In the genomic region with DNA sequence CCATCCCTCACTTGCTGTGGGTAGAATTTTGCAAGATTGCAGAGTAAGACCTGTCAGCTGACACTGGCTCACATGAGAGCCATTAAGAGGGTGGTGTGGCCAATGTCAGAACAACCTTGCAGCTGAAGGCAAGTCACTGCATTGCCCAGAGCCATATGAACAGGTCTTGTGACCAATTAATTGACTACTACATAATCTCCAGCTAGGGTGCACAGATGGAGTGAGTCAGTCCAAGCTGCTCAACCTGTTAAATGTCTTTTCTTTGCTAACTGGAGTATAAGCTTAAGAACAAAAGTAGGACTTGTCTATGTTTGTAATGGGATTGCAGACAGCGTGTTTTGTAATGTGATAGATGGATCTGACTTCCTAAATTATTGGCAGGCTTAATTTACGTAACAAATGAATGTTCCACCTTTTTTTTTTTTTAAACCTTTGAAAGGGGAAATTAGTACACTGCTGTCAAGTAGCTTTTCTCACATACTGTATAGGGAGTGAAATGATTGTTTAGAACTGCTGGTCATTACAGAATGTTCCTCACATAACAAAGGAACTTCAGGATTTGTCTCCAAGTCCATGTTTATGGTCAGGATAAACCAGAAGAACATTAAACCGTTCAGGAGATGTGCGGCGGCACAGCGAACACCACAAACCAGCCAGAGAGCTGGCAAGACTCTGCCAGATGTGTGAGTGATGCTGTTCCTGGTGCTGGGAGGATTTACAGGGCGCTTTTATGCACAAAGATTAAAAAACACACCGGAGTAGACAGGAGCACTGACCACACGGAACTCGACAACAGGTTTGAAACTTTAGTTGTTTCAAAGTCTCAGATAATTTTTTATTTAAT, we compare ENCODE assay signal across 10 cellular contexts. TPM values are rescaled to one million over a fixed set of nuclear protein-coding genes. Genes with fewer than 3 reads are reported as not detected.
A peak's percentile ranks its signal among the peaks of the same experiment; 100 is the strongest.
DNase-seq lines count a peak whose midpoint lies in the region; ATAC-seq and TF ChIP-seq lines count a peak whose summit lies in the region.
"Had no signal": no experiment of that assay in that cellular context is flagged by ENCODE, and none has a peak within 500 bp of the region (broad histone marks: within the 10 kb centered on the region; RNA-seq: fewer than 3 reads in every experiment).

No MANE protein-coding gene starts in this region.

- no peaks in the 10 kb centered on the region for H3K27me3 Mint-ChIP-seq in T-helper 2 cell treated with Interferon-gamma antibody and Interleukin-4, amounts not matched to agents 5 μg/mL and 100 μg/mL, for 36 hours (ENCODE audit: low read depth)
- H3K27me3 Mint-ChIP-seq: T-helper 17 cell had no signal

- peaks cover 58% of the 10 kb centered on the region for H3K4me1 Mint-ChIP-seq in T-helper 2 cell treated with Interferon-gamma antibody and Interleukin-4, amounts not matched to agents 5 μg/mL and 100 μg/mL, for 36 hours (ENCODE audit: low read depth)

- H3K4me1 ChIP-seq in BE2C, result peaks cover 7% of the 10 kb centered on the region
- peaks cover 54% of the 10 kb centered on the region for H3K4me1 ChIP-seq in body of pancreas

- ATAC-seq in body of pancreas (peak; percentile 19), GM18858 (IDR thresholded peaks at IDR 0.05; ENCODE audit: unreplicated experiment) (no peak)
- ATAC-seq: T-helper 17 cell had no signal

- H3K9me3 Mint-ChIP-seq in T-helper 2 cell treated with Interferon-gamma antibody and Interleukin-4, amounts not matched to agents 5 μg/mL and 100 μg/mL, for 36 hours, result no peaks in the 10 kb centered on the region

- WGBS in body of pancreas, 2 donors, result 75 to 88% methylated on average over 10 of the region's 10 CpGs
- WGBS in lower leg skin, 2 donors, result 63 to 73% methylated on average over 10 of the region's 10 CpGs

- peak overlapping the region in 1 of 4 donors; percentile 24 for H3K27ac ChIP-seq in body of pancreas

- H3K4me3 ChIP-seq in BE2C (ENCODE audit: low read depth, low read length) (peak overlapping the region; percentile 41), body of pancreas (no peak overlapping the region), lower leg skin (ENCODE audit: low read depth, poor library complexity, severe bottlenecking) (no peak overlapping the region)

- H3K27ac Mint-ChIP-seq in T-helper 2 cell treated with Interferon-gamma antibody and Interleukin-4, amounts not matched to agents 5 μg/mL and 100 μg/mL, for 36 hours, result no peak overlapping the region
- H3K27ac Mint-ChIP-seq: T-helper 17 cell had no signal

- H3K36me3 ChIP-seq in BE2C, result no peaks in the 10 kb centered on the region
- H3K36me3 ChIP-seq in body of pancreas (replicated peaks in 1 of 2; ENCODE audit: insufficient read depth in 1 of 2, low read depth in 2 of 2), result no peaks in the 10 kb centered on the region

- H3K36me3 Mint-ChIP-seq in T-helper 2 cell treated with Interferon-gamma antibody and Interleukin-4, amounts not matched to agents 5 μg/mL and 100 μg/mL, for 36 hours (ENCODE audit: low read depth), result no peaks in the 10 kb centered on the region

- intact Hi-C loops in body of pancreas (cut with DNase I) (no loop called here), lower leg skin (cut with DNase I; ENCODE audit: low total_unique reads) (no loop called here)

- H3K27me3 ChIP-seq in BE2C, result no peaks in the 10 kb centered on the region
- no peaks in the 10 kb centered on the region for H3K27me3 ChIP-seq in body of pancreas

- H3K9me3 ChIP-seq in BE2C, result no peaks in the 10 kb centered on the region
- no peaks in the 10 kb centered on the region for H3K9me3 ChIP-seq in body of pancreas

- DNase-seq in BE2C (peak; percentile 75), MV-4-11 (lab: John Stamatoyannopoulos, UW) (peak; percentile 54), body of pancreas (peak in 2 of 4 donors; percentile 23 to 32), lower leg skin (ENCODE audit: low spot score in 2 of 2) (peak; percentile 74 to 75), NCI-H2107 (lab: John Stamatoyannopoulos, UW) (no peak), epidermal melanocyte (ENCODE audit: insufficient read length, low spot score) (no peak)
- no peak for DNase-seq in T-helper 2 cell treated with Interferon-gamma antibody and Interleukin-4, amounts not matched to agents 5 μg/mL and 100 μg/mL, for 36 hours (ENCODE audit: low spot score)
- DNase-seq: IMR-90, T-helper 17 cell had no signal

- TF ChIP-seq POLR2A in body of pancreas (IDR thresholded peaks at IDR 0.05) (no peak), lower leg skin (IDR thresholded peaks at IDR 0.05) (no peak)

- H3K4me3 Mint-ChIP-seq in T-helper 2 cell treated with Interferon-gamma antibody and Interleukin-4, amounts not matched to agents 5 μg/mL and 100 μg/mL, for 36 hours, result no peak overlapping the region
- H3K4me3 Mint-ChIP-seq: T-helper 17 cell had no signal

- TF ChIP-seq CTCF in BE2C (IDR thresholded peaks at IDR 0.05; ENCODE audit: low read depth, low read length) (no peak), body of pancreas (IDR thresholded peaks at IDR 0.05) (no peak), lower leg skin (IDR thresholded peaks at IDR 0.05) (no peak)

RNA-seq across cellular contexts. Expression of gene FNIP2, which starts 37.0 kb away (rescaled TPM):
- polyA plus RNA-seq in BE2C (2012; ENCODE audit: insufficient read depth, insufficient read length, low read depth), result 27.3 TPM
- total RNA-seq in body of pancreas, result 10 to 100 TPM; 26.7 to 38.2 TPM
- total RNA-seq in lower leg skin, result 10 to 100 TPM; 20.5 to 47.5 (median 38.8) TPM

Comparison
In these comparisons a context has a peak if more than half of its experiments do, and no peak if none do; other contexts are left out.
1. DNase-seq: peak in BE2C (single experiment), MV-4-11 (single experiment) and lower leg skin (2 of 2); none in NCI-H2107 (single experiment), T-helper 2 cell treated with Interferon-gamma antibody and Interleukin-4, amounts not matched to agents 5 μg/mL and 100 μg/mL, for 36 hours (single experiment) and epidermal melanocyte (single experiment).